In genomic region chr20:4192378-4193048, GRCh38 we compare ENCODE assay signal across 16 cellular contexts. TPM values are rescaled to one million over a fixed set of nuclear protein-coding genes. Genes with fewer than 3 reads are reported as not detected.
DNase-seq lines count a peak whose midpoint lies in the region; ATAC-seq and TF ChIP-seq lines count a peak whose summit lies in the region.
"Had no signal": no experiment of that assay in that cellular context is flagged by ENCODE, and none has a peak within 500 bp of the region (broad histone marks: within the 10 kb centered on the region; RNA-seq: fewer than 3 reads in every experiment).

No MANE protein-coding gene starts in this region.

- POLR2A ChIA-PET in PC-3 (lab: Charles Lee; ENCODE audit: unreplicated experiment), result no interaction called here

- H2AFZ ChIP-seq in PC-3 (ENCODE audit: low read length) (no peak overlapping the region), osteoblast (ENCODE audit: low read length) (no peak overlapping the region)

- no peaks in the 10 kb centered on the region for H3K79me2 ChIP-seq in PC-3 (ENCODE audit: low read length)
- H3K79me2 ChIP-seq in osteoblast (ENCODE audit: insufficient read depth, low read length), result no peaks in the 10 kb centered on the region

- H3K4me1 ChIP-seq in PC-3 (ENCODE audit: insufficient read depth, low read length) (peaks cover 38% of the 10 kb centered on the region), osteoblast (ENCODE audit: insufficient read depth, low read length) (peaks cover 5% of the 10 kb centered on the region)
- H3K4me1 ChIP-seq: esophagus squamous epithelium had no signal

- H3K4me3 Mint-ChIP-seq in activated T-helper 2 cell treated with anti-CD3 and anti-CD28 coated beads, Interferon-gamma antibody, Interleukin-2, Interleukin-4, amounts not matched to agents 10 μg/mL and 5 μg/mL and 100 μg/mL, durations not matched to agents 14 hours and 24 hours and 36 hours (ENCODE audit: low read depth), result no peak overlapping the region
- H3K4me3 Mint-ChIP-seq: CD4-positive, alpha-beta memory T cell; stimulated activated naive CD8-positive, alpha-beta T cell treated with anti-CD3 and anti-CD28 coated beads, Interleukin-15, Interleukin-2, amounts not matched to agents 100 ng/mL and 50 ng/mL, for 24 hours had no signal

- CTCF ChIA-PET in PC-3 (lab: Charles Lee), result no interaction called here

- no peak overlapping the region for H3K4me3 ChIP-seq in PC-3 (ENCODE audit: low read length)
- H3K4me3 ChIP-seq in choroid plexus epithelial cell (ENCODE audit: low read depth, low read length), result no peak overlapping the region
- no peak overlapping the region for H3K4me3 ChIP-seq in osteoblast (ENCODE audit: insufficient read depth, low read length)
- H3K4me3 ChIP-seq: esophagus squamous epithelium had no signal

- H3K27me3 Mint-ChIP-seq in activated T-helper 2 cell treated with anti-CD3 and anti-CD28 coated beads, Interferon-gamma antibody, Interleukin-2, Interleukin-4, amounts not matched to agents 10 μg/mL and 5 μg/mL and 100 μg/mL, durations not matched to agents 14 hours and 24 hours and 36 hours (ENCODE audit: low read depth), result peaks cover 3% of the 10 kb centered on the region

- H3K4me1 Mint-ChIP-seq in activated T-helper 2 cell treated with anti-CD3 and anti-CD28 coated beads, Interferon-gamma antibody, Interleukin-2, Interleukin-4, amounts not matched to agents 10 μg/mL and 5 μg/mL and 100 μg/mL, durations not matched to agents 14 hours and 24 hours and 36 hours (ENCODE audit: low read depth), result peaks cover 4% of the 10 kb centered on the region
- H3K4me1 Mint-ChIP-seq: CD4-positive, alpha-beta memory T cell had no signal

- no peaks in the 10 kb centered on the region for H3K9me3 Mint-ChIP-seq in activated T-helper 2 cell treated with anti-CD3 and anti-CD28 coated beads, Interferon-gamma antibody, Interleukin-2, Interleukin-4, amounts not matched to agents 10 μg/mL and 5 μg/mL and 100 μg/mL, durations not matched to agents 14 hours and 24 hours and 36 hours
- H3K9me3 Mint-ChIP-seq: CD4-positive, alpha-beta memory T cell; stimulated activated naive CD8-positive, alpha-beta T cell treated with anti-CD3 and anti-CD28 coated beads, Interleukin-15, Interleukin-2, amounts not matched to agents 100 ng/mL and 50 ng/mL, for 24 hours had no signal

- BruUV-seq in PC-3 (replicated peaks; lab: Mats Ljungman, UMichigan), result no TSS peak

- H3K36me3 Mint-ChIP-seq in activated T-helper 2 cell treated with anti-CD3 and anti-CD28 coated beads, Interferon-gamma antibody, Interleukin-2, Interleukin-4, amounts not matched to agents 10 μg/mL and 5 μg/mL and 100 μg/mL, durations not matched to agents 14 hours and 24 hours and 36 hours (ENCODE audit: low read depth), result peaks cover 10% of the 10 kb centered on the region
- H3K36me3 Mint-ChIP-seq: CD4-positive, alpha-beta memory T cell had no signal

- H3K36me3 ChIP-seq in PC-3 (ENCODE audit: low read depth, low read length) (no peaks in the 10 kb centered on the region), osteoblast (ENCODE audit: insufficient read depth, low read length) (no peaks in the 10 kb centered on the region)

- H4K20me1 ChIP-seq in PC-3 (ENCODE audit: low read length), result no peaks in the 10 kb centered on the region
- H4K20me1 ChIP-seq in osteoblast (ENCODE audit: insufficient read depth, low read length), result no peaks in the 10 kb centered on the region

- H3K27ac Mint-ChIP-seq in activated T-helper 2 cell treated with anti-CD3 and anti-CD28 coated beads, Interferon-gamma antibody, Interleukin-2, Interleukin-4, amounts not matched to agents 10 μg/mL and 5 μg/mL and 100 μg/mL, durations not matched to agents 14 hours and 24 hours and 36 hours, result no peak overlapping the region
- H3K27ac Mint-ChIP-seq: CD4-positive, alpha-beta memory T cell; stimulated activated naive CD8-positive, alpha-beta T cell treated with anti-CD3 and anti-CD28 coated beads, Interleukin-15, Interleukin-2, amounts not matched to agents 100 ng/mL and 50 ng/mL, for 24 hours had no signal

- H3K27me3 ChIP-seq in PC-3 (ENCODE audit: low read length) (no peaks in the 10 kb centered on the region), osteoblast (ENCODE audit: insufficient read depth, low read length) (no peaks in the 10 kb centered on the region)
- H3K27me3 ChIP-seq: esophagus squamous epithelium had no signal

- DNase-seq in HT1080 (ENCODE audit: low read depth) (peak; percentile 76), PC-3 (peak; percentile 69), choroid plexus epithelial cell (ENCODE audit: low read depth) (peak; percentile 83), osteoblast (ENCODE audit: insufficient read length, low spot score, missing footprints) (peak; percentile 80), GOT3 (lab: John Stamatoyannopoulos, UW) (no peak), SW480 (ENCODE audit: low spot score) (no peak)
- no peak for DNase-seq in activated T-helper 2 cell treated with anti-CD3 and anti-CD28 coated beads, Interferon-gamma antibody, Interleukin-2, Interleukin-4, amounts not matched to agents 10 μg/mL and 5 μg/mL and 100 μg/mL, durations not matched to agents 14 hours and 24 hours and 36 hours (ENCODE audit: low spot score)
- DNase-seq: CD4-positive, alpha-beta memory T cell; esophagus squamous epithelium; GF-D8; mesendoderm; NCI-H2029 treated with DMSO at 0.1 percent for 48 hours; NCI-H82 had no signal

- intact Hi-C loops in PC-3 (cut with micrococcal nuclease), result loop anchor here (5.0 kb wide), 1 partner anchor 175 kb away; the partner anchor contains the start of gene RNF24
- intact Hi-C loops in activated T-helper 2 cell treated with anti-CD3 and anti-CD28 coated beads, Interferon-gamma antibody, Interleukin-2, Interleukin-4, amounts not matched to agents 10 μg/mL and 5 μg/mL and 100 μg/mL, durations not matched to agents 14 hours and 24 hours and 36 hours (cut with micrococcal nuclease), result no loop called here

- H3F3A ChIP-seq in PC-3 (ENCODE audit: low read length, unreplicated experiment), result peaks cover 5% of the 10 kb centered on the region

- ATAC-seq in PC-3 (peak; percentile 21), GM18868 (IDR thresholded peaks at IDR 0.05; ENCODE audit: unreplicated experiment) (no peak)
- ATAC-seq: activated CD4-positive, CD25-positive, alpha-beta regulatory T cell treated with anti-CD3 and anti-CD28 coated beads, Interleukin-2, amount 50 U/mL, for 24 hours had no signal

- H3K9me3 ChIP-seq in PC-3 (ENCODE audit: low read length), result no peaks in the 10 kb centered on the region
- no peaks in the 10 kb centered on the region for H3K9me3 ChIP-seq in osteoblast (ENCODE audit: low read depth, low read length)
- H3K9me3 ChIP-seq: esophagus squamous epithelium had no signal

- TF ChIP-seq CTCF in PC-3 (conservative IDR thresholded peaks at IDR 0.05; ENCODE audit: low read depth, low read length) (no peak; the same call in 1 of the 2 replicates), choroid plexus epithelial cell (conservative IDR thresholded peaks at IDR 0.05; ENCODE audit: low read depth, low read length) (peak; percentile 13), osteoblast (IDR thresholded peaks at IDR 0.05; ENCODE audit: extremely low read depth, low read depth, low read length) (no peak)

- H3K4me2 ChIP-seq in PC-3 (ENCODE audit: low read length) (peak overlapping the region; percentile 45), osteoblast (ENCODE audit: insufficient read depth, low read length) (no peak overlapping the region)

- H3K9ac ChIP-seq in PC-3 (ENCODE audit: low read length), result peak overlapping the region; percentile 45

- H3K27ac ChIP-seq in PC-3 (ENCODE audit: low read length) (peak overlapping the region; percentile 90), osteoblast (ENCODE audit: low read depth, low read length) (no peak overlapping the region)
- H3K27ac ChIP-seq: esophagus squamous epithelium had no signal

- no peaks in the 10 kb centered on the region for H3K9me2 ChIP-seq in PC-3 (replicated peaks; ENCODE audit: low read length)

RNA-seq across cellular contexts. Expression of gene SMOX, which starts 43.9 kb away (rescaled TPM):
- total RNA-seq in HT1080 (2014; rRNA removed; shearing (Covaris generic)), result 61.2 TPM in 2 replicates
- polyA plus RNA-seq in HT1080 (2015; cell fraction: cytosol; rRNA removed), result 62.5 and 68.9 TPM in 2 replicates
- polyA plus RNA-seq in HT1080 (2015; cell fraction: nucleus; rRNA removed), result 56.2 and 64.8 TPM in 2 replicates
- total RNA-seq in PC-3 (2014; rRNA removed) (59.3 and 82.4 TPM in 2 replicates), osteoblast (10.5 and 11.2 TPM in 2 replicates)
- 36.4 and 38.7 TPM in 2 replicates for total RNA-seq in activated T-helper 2 cell treated with anti-CD3 and anti-CD28 coated beads, Interferon-gamma antibody, Interleukin-2, Interleukin-4, amounts not matched to agents 10 μg/mL and 5 μg/mL and 100 μg/mL, durations not matched to agents 14 hours and 24 hours and 36 hours

RNA-seq across cellular contexts. Expression of gene ADRA1D, which starts 56.6 kb away (rescaled TPM):
- not detected in 2 replicates for total RNA-seq in HT1080 (2014; rRNA removed; shearing (Covaris generic))
- polyA plus RNA-seq in HT1080 (2015; cell fraction: cytosol; rRNA removed), result 0.16 TPM in 1 of 2 replicates, not detected in the other
- 0.10 TPM in 1 of 2 replicates, not detected in the other for polyA plus RNA-seq in HT1080 (2015; cell fraction: nucleus; rRNA removed)
- total RNA-seq in PC-3 (2014; rRNA removed), result 4.2 and 4.8 TPM in 2 replicates
- not detected in 2 replicates for total RNA-seq in osteoblast
- total RNA-seq in activated T-helper 2 cell treated with anti-CD3 and anti-CD28 coated beads, Interferon-gamma antibody, Interleukin-2, Interleukin-4, amounts not matched to agents 10 μg/mL and 5 μg/mL and 100 μg/mL, durations not matched to agents 14 hours and 24 hours and 36 hours, result not detected in 2 replicates
- total RNA-seq: CD4-positive, alpha-beta memory T cell had no signal
- polyA plus RNA-seq: CD4-positive, alpha-beta memory T cell had no signal

Comparison
In these comparisons a context has a peak if more than half of its experiments do, and no peak if none do; other contexts are left out.
1. DNase-seq: peak in HT1080 (single experiment), PC-3 (single experiment), choroid plexus epithelial cell (single experiment) and osteoblast (single experiment); none in activated T-helper 2 cell treated with anti-CD3 and anti-CD28 coated beads, Interferon-gamma antibody, Interleukin-2, Interleukin-4, amounts not matched to agents 10 μg/mL and 5 μg/mL and 100 μg/mL, durations not matched to agents 14 hours and 24 hours and 36 hours (single experiment), GOT3 (single experiment) and SW480 (single experiment).